Comparison of ENCODE assay signal across 18 cellular contexts in genomic region chr2:22481507-22482217, GRCh38.
"Had no signal": no experiment of that assay in that cellular context is flagged by ENCODE, and none has a peak within 500 bp of the region (broad histone marks: within the 10 kb centered on the region; RNA-seq: fewer than 3 reads in every experiment).

No MANE protein-coding gene starts in this region.

- H3K36me3 ChIP-seq: esophagus squamous epithelium, pancreas, upper lobe of left lung had no signal

- H3K9me3 ChIP-seq: esophagus squamous epithelium, pancreas, upper lobe of left lung had no signal

- DNase-seq: activated B cell treated with CpG ODN at 0.5 μM for 24 hours; activated CD4-positive, alpha-beta T cell treated with anti-CD3 and anti-CD28 coated beads for 48 hours; activated CD8-positive, alpha-beta T cell treated with anti-CD3 and anti-CD28 coated beads for 36 hours; activated effector memory CD4-positive, alpha-beta T cell treated with anti-CD3 and anti-CD28 coated beads, Interleukin-2, amount 50 U/mL, for 16 hours; activated T-cell treated with anti-CD3 and anti-CD28 coated beads, Interleukin-2, amount 50 U/mL, for 4 hours; cortex of kidney; effector CD4-positive, alpha-beta T cell; esophagus squamous epithelium; foreskin keratinocyte; left colon; mammary epithelial cell; naive B cell; pancreas; stimulated activated CD4-positive, alpha-beta T cell treated with anti-CD3 and anti-CD28 coated beads, Interleukin-15, amount 100 ng/mL, for 24 hours; stimulated activated CD4-positive, alpha-beta T cell treated with anti-CD3 and anti-CD28 coated beads, Interleukin-4, amount 100 ng/mL, for 24 hours; stimulated activated naive CD8-positive, alpha-beta T cell treated with anti-CD3 and anti-CD28 coated beads, Interleukin-15, Interleukin-2, amounts not matched to agents 100 U/mL and 50 U/mL, for 24 hours; upper lobe of left lung had no signal

- H3K27me3 ChIP-seq: esophagus squamous epithelium, foreskin keratinocyte, pancreas, upper lobe of left lung had no signal

- H3K4me1 ChIP-seq: esophagus squamous epithelium, foreskin keratinocyte, pancreas, upper lobe of left lung had no signal

- H3K4me3 ChIP-seq: esophagus squamous epithelium, pancreas, upper lobe of left lung had no signal

- ATAC-seq: activated CD8-positive, alpha-beta T cell treated with anti-CD3 and anti-CD28 coated beads for 36 hours; activated naive CD4-positive, alpha-beta T cell treated with anti-CD3 and anti-CD28 coated beads, Interleukin-2, amount 50 U/mL, for 72 hours; activated T-cell treated with anti-CD3 and anti-CD28 coated beads, Interleukin-2, amount 50 U/mL, for 4 hours; foreskin keratinocyte; left colon; stimulated activated naive CD8-positive, alpha-beta T cell treated with anti-CD3 and anti-CD28 coated beads, Interleukin-15, Interleukin-2, amounts not matched to agents 100 U/mL and 50 U/mL, for 24 hours had no signal

- H3K27ac ChIP-seq: esophagus squamous epithelium, foreskin keratinocyte, pancreas, upper lobe of left lung had no signal
